ENCODE assay signal across 9 cellular contexts in the genomic region with DNA sequence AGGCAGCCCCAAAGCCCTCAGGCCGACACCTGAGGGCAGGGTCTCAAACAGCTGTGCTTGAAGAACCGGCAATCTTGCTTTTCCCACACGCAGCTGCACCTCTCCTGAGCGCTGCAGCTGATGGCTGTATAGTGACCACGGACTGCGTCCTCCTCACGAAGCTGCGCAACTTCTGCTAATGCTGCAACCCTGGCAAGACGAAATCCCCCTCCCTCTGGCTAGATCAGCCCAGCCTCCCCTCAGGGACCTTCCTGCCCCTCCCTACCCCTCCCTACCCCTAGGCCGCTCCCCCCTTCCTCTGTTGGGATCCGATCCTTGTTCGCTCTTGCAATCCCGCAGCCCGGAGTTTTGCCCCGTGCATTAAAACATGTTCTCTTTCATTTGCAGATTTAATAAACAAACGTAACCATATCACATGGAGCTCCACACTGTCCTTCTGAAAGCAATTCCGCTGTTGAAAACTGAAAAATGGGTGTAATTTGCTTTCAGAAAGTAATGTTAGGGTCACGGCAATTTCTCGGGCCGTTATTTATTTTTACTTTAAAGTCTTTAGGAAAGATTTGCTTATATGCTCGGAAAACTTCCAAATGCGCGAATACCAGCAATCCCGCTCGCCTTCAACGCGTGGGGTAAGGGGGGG. TPM values are rescaled to one million over a fixed set of nuclear protein-coding genes. Genes with fewer than 3 reads are reported as not detected.
A peak's percentile ranks its signal among the peaks of the same experiment; 100 is the strongest.
DNase-seq lines count a peak whose midpoint lies in the region; ATAC-seq and TF ChIP-seq lines count a peak whose summit lies in the region.
"Had no signal": no experiment of that assay in that cellular context is flagged by ENCODE, and none has a peak within 500 bp of the region (broad histone marks: within the 10 kb centered on the region; RNA-seq: fewer than 3 reads in every experiment).

No MANE protein-coding gene starts in this region.

- CTCF ChIA-PET in activated CD4-positive, alpha-beta T cell treated with anti-CD3 and anti-CD28 coated beads for 36 hours (lab: Charles Lee) = interaction anchor here (0.6 to 1.7 kb wide), 7 partner anchors 10 to 1273 kb away, joined by 3 to 9 read pairs (median 3); no protein-coding TSS in a partner anchor
- CTCF ChIA-PET in HCT116 (lab: Charles Lee) = interaction anchor here (0.7 to 2.0 kb wide), 6 partner anchors 10 to 493 kb away, joined by 3 to 8 read pairs (median 4); no protein-coding TSS in a partner anchor

- no peak overlapping the region for H3K9ac ChIP-seq in HCT116 (ENCODE audit: low read length)

- H3K27me3 ChIP-seq in HCT116 (ENCODE audit: insufficient read depth, low read length) (no peaks in the 10 kb centered on the region), esophagus muscularis mucosa (peaks cover 15 to 100% (median 83%) of the 10 kb centered on the region in 4 donors)

- TF ChIP-seq POLR2A in HCT116 (IDR thresholded peaks at IDR 0.05; ENCODE audit: borderline replicate concordance, extremely low read depth, insufficient read depth, insufficient read length) = no peak
- TF ChIP-seq POLR2A in esophagus muscularis mucosa (IDR thresholded peaks at IDR 0.05; ENCODE audit: low read depth) = no peak

- TF ChIP-seq CTCF in HCT116 (IDR thresholded peaks at IDR 0.05 in 2 of 3, conservative IDR thresholded peaks at IDR 0.05 in 1 of 3; ENCODE audit: borderline replicate concordance in 1 of 3, insufficient read depth in 1 of 3, low read depth in 2 of 3, low read length in 2 of 3) (no peak), esophagus muscularis mucosa (IDR thresholded peaks at IDR 0.05) (no peak)

- H3K36me3 ChIP-seq in HCT116 (ENCODE audit: control insufficient read depth in 1 of 2, insufficient read depth in 2 of 2, low read length in 2 of 2) (no peaks in the 10 kb centered on the region), esophagus muscularis mucosa (no peaks in the 10 kb centered on the region)

- no peaks in the 10 kb centered on the region for H3K79me2 ChIP-seq in HCT116 (ENCODE audit: insufficient read depth, low read length)

- peaks cover 33% of the 10 kb centered on the region for H3K4me1 Mint-ChIP-seq in activated CD4-positive, alpha-beta T cell treated with anti-CD3 and anti-CD28 coated beads for 36 hours

- no TSS peak for BruUV-seq in HCT116 (replicated peaks; lab: Mats Ljungman, UMichigan)

- H2AFZ ChIP-seq in HCT116 (ENCODE audit: low read depth, low read length, poor library complexity, severe bottlenecking) = no peak overlapping the region

- no peak for ATAC-seq in activated CD4-positive, alpha-beta T cell treated with anti-CD3 and anti-CD28 coated beads for 36 hours
- ATAC-seq in HCT116 = no peak
- no peak for ATAC-seq in GM18502 (IDR thresholded peaks at IDR 0.05; ENCODE audit: poor library complexity, unreplicated experiment)

- H3K4me3 Mint-ChIP-seq in activated CD4-positive, alpha-beta T cell treated with anti-CD3 and anti-CD28 coated beads for 36 hours = peak overlapping the region; percentile 15

- TF ChIP-seq RAD21 in HCT116 (IDR thresholded peaks at IDR 0.05; ENCODE audit: low read depth) = no peak

- 12% methylated on average over 26 of the region's 27 CpGs for WGBS in esophagus muscularis mucosa

- no peaks in the 10 kb centered on the region for H3K9me2 ChIP-seq in HCT116 (ENCODE audit: insufficient read depth)

- H3K4me1 ChIP-seq in HCT116 (ENCODE audit: control insufficient read depth in 1 of 2, insufficient read depth in 2 of 2, low read length in 2 of 2) (peaks cover 5 to 20% of the 10 kb centered on the region in 2 experiments; a peak in 3 of 4 replicates), esophagus muscularis mucosa (peaks cover 41 to 68% (median 56%) of the 10 kb centered on the region in 4 donors)

- H4K20me1 ChIP-seq in HCT116 (ENCODE audit: insufficient read depth) = no peaks in the 10 kb centered on the region

- no peaks in the 10 kb centered on the region for H3K9me3 ChIP-seq in HCT116 (ENCODE audit: control insufficient read depth in 1 of 2, insufficient read depth in 1 of 2, low read depth in 1 of 2, low read length in 2 of 2)
- no peaks in the 10 kb centered on the region for H3K9me3 ChIP-seq in esophagus muscularis mucosa

- H3K36me3 Mint-ChIP-seq in activated CD4-positive, alpha-beta T cell treated with anti-CD3 and anti-CD28 coated beads for 36 hours (ENCODE audit: low read depth) = peaks cover 2% of the 10 kb centered on the region

- H3K27ac Mint-ChIP-seq in activated CD4-positive, alpha-beta T cell treated with anti-CD3 and anti-CD28 coated beads for 36 hours = no peak overlapping the region

- no peak for TF ChIP-seq EP300 in esophagus muscularis mucosa (IDR thresholded peaks at IDR 0.05)

- RAD21 ChIA-PET in HCT116 (lab: Charles Lee; ENCODE audit: low non-redundant PET in 1 of 2, low total read pairs in 2 of 2, uncharacterized antibody in 2 of 2, unreplicated experiment in 2 of 2) = interaction anchor here in 1 of 2 experiments (0.6 kb wide), 1 partner anchor 104 kb away, joined by 3 read pairs; no protein-coding TSS in a partner anchor

- H3K27ac ChIP-seq in HCT116 (ENCODE audit: low read depth, low read length) (no peak overlapping the region), esophagus muscularis mucosa (replicated peaks in 1 of 4) (no peak overlapping the region)

- DNase-seq in activated CD4-positive, alpha-beta T cell treated with anti-CD3 and anti-CD28 coated beads for 36 hours = peak; percentile 10
- DNase-seq in activated CD4-positive, alpha-beta T cell treated with anti-CD3 and anti-CD28 coated beads, Interleukin-2, amount 50 U/mL, for 4 hours = no peak
- DNase-seq in HCT116 (ENCODE audit: low read depth, low spot score) (no peak), esophagus muscularis mucosa (ENCODE audit: extremely low spot score) (no peak), skeletal muscle cell (ENCODE audit: low read depth) (no peak), NCI-H526 treated with DMSO at 0.1 percent for 48 hours (lab: John Stamatoyannopoulos, UW) (no peak)
- DNase-seq in stimulated activated CD4-positive, alpha-beta T cell treated with anti-CD3 and anti-CD28 coated beads, Interleukin-12 subunit alpha, Interleukin-12 subunit beta, amount 100 ng/mL, for 4 hours = no peak
- DNase-seq: stimulated activated CD8-positive, alpha-beta memory T cell treated with anti-CD3 and anti-CD28 coated beads, Interleukin-4, amount 100 ng/mL, for 48 hours had no signal

- H3K9me3 Mint-ChIP-seq in activated CD4-positive, alpha-beta T cell treated with anti-CD3 and anti-CD28 coated beads for 36 hours (ENCODE audit: low read depth) = no peaks in the 10 kb centered on the region

- H3K27me3 Mint-ChIP-seq in activated CD4-positive, alpha-beta T cell treated with anti-CD3 and anti-CD28 coated beads for 36 hours = peaks cover 86% of the 10 kb centered on the region

- H3K4me2 ChIP-seq in HCT116 (ENCODE audit: low read length) = peak overlapping the region; percentile 83; the same call in 1 of the 2 replicates

- intact Hi-C loops in activated CD4-positive, alpha-beta T cell treated with anti-CD3 and anti-CD28 coated beads for 36 hours (cut with DNase I, micrococcal nuclease) = loop anchor here (2.0 to 5.0 kb wide), 5 partner anchors 74 to 936 kb away; a partner anchor contains a TSS
- intact Hi-C loops in HCT116 (cut with micrococcal nuclease) (no loop called here), esophagus muscularis mucosa (cut with DNase I) (no loop called here)

- POLR2A ChIA-PET in activated CD4-positive, alpha-beta T cell treated with anti-CD3 and anti-CD28 coated beads for 36 hours (lab: Charles Lee) = interaction anchor here (0.7 kb wide), 1 partner anchor 34 kb away, joined by 4 read pairs; no protein-coding TSS in a partner anchor
- POLR2A ChIA-PET in HCT116 (lab: Charles Lee) = no interaction called here

- H3K4me3 ChIP-seq in HCT116 (replicated peaks in 1 of 2; ENCODE audit: low read depth in 1 of 2, low read length in 2 of 2) (no peak overlapping the region), esophagus muscularis mucosa (peak overlapping the region; percentile 32 to 49 (median 44)), skeletal muscle cell (ENCODE audit: low read depth, low read length) (peak overlapping the region; percentile 13)

TF ChIP-seq in HCT116, 20 proteins besides CTCF, POLR2A, EP300 and RAD21:
- TF ChIP-seq SRF (IDR thresholded peaks at IDR 0.05; ENCODE audit: low read depth) = no peak
- TF ChIP-seq JUND (IDR thresholded peaks at IDR 0.05) = no peak
- no peak for TF ChIP-seq SIN3A (IDR thresholded peaks at IDR 0.05; ENCODE audit: low read depth)
- no peak for TF ChIP-seq CEBPB (IDR thresholded peaks at IDR 0.05; ENCODE audit: low read depth)
- no peak for TF ChIP-seq TCF7L2 (IDR thresholded peaks at IDR 0.05; ENCODE audit: borderline replicate concordance, extremely low read depth, insufficient read depth, insufficient read length)
- no peak for TF ChIP-seq FOSL1 (IDR thresholded peaks at IDR 0.05; ENCODE audit: low read depth)
- no peak for TF ChIP-seq EZH2phosphoT487 (IDR thresholded peaks at IDR 0.05; ENCODE audit: borderline replicate concordance)
- TF ChIP-seq, protein P1, sequence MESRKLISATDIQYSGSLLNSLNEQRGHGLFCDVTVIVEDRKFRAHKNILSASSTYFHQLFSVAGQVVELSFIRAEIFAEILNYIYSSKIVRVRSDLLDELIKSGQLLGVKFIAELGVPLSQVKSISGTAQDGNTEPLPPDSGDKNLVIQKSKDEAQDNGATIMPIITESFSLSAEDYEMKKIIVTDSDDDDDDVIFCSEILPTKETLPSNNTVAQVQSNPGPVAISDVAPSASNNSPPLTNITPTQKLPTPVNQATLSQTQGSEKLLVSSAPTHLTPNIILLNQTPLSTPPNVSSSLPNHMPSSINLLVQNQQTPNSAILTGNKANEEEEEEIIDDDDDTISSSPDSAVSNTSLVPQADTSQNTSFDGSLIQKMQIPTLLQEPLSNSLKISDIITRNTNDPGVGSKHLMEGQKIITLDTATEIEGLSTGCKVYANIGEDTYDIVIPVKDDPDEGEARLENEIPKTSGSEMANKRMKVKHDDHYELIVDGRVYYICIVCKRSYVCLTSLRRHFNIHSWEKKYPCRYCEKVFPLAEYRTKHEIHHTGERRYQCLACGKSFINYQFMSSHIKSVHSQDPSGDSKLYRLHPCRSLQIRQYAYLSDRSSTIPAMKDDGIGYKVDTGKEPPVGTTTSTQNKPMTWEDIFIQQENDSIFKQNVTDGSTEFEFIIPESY (IDR thresholded peaks at IDR 0.05; ENCODE audit: extremely low read depth, insufficient replicate concordance, low read length) = no peak
- no peak for TF ChIP-seq CBX3 (IDR thresholded peaks at IDR 0.05; ENCODE audit: low read depth)
- TF ChIP-seq ELF1 (IDR thresholded peaks at IDR 0.05; ENCODE audit: borderline replicate concordance, low read depth) = no peak
- TF ChIP-seq YY1 (IDR thresholded peaks at IDR 0.05; ENCODE audit: extremely low read depth, insufficient replicate concordance, low read depth, low read length) = no peak
- no peak for TF ChIP-seq EGR1 (IDR thresholded peaks at IDR 0.05; ENCODE audit: low read depth)

RNA-seq across cellular contexts. Expression of a gene that starts 4.8 kb away (rescaled TPM):
- total RNA-seq in activated CD4-positive, alpha-beta T cell treated with anti-CD3 and anti-CD28 coated beads for 36 hours = not detected
- total RNA-seq in HCT116 (2021; ENCODE audit: unreplicated experiment) (5.2 TPM), esophagus muscularis mucosa (1 to 10 TPM in 1 of 4 donors, under 1 TPM in 3; 0.50 to 2.1 (median 0.77) TPM)
- 2.5 TPM in 2 replicates for polyA plus RNA-seq in HCT116 (2012)

Comparison
In these comparisons a context has a peak if more than half of its experiments do, and no peak if none do; other contexts are left out.
1. H3K4me3 ChIP-seq: peak in esophagus muscularis mucosa (4 of 4) and skeletal muscle cell (single experiment); none in HCT116 (0 of 2).
2. intact Hi-C loops: an anchor here in activated CD4-positive, alpha-beta T cell treated with anti-CD3 and anti-CD28 coated beads for 36 hours (2.0 to 5.0 kb wide); none called in HCT116 and esophagus muscularis mucosa.